Comparison of ENCODE assay signal across 24 cellular contexts in genomic region chr9:8332871-8333270, GRCh38.
A peak's percentile ranks its signal among the peaks of the same experiment; 100 is the strongest.
DNase-seq lines count a peak whose midpoint lies in the region; ATAC-seq and TF ChIP-seq lines count a peak whose summit lies in the region.
"Had no signal": no experiment of that assay in that cellular context is flagged by ENCODE, and none has a peak within 500 bp of the region (broad histone marks: within the 10 kb centered on the region; RNA-seq: fewer than 3 reads in every experiment).

No MANE protein-coding gene starts in this region.

- no peak overlapping the region for H4K91ac ChIP-seq in mesenchymal stem cell (ENCODE audit: low read length)

- no peaks in the 10 kb centered on the region for H3K79me1 ChIP-seq in mesenchymal stem cell (replicated peaks; ENCODE audit: low read length, poor library complexity, severe bottlenecking)

- WGBS in mesenchymal stem cell, result 51% methylated on average over 2 of the region's 2 CpGs

- no peak overlapping the region for H3K23ac ChIP-seq in mesenchymal stem cell (ENCODE audit: low read length in 2 of 2)

- H2BK5ac ChIP-seq in mesenchymal stem cell (ENCODE audit: low read depth, low read length, poor library complexity, severe bottlenecking), result no peak overlapping the region

- peak; percentile 4 for DNase-seq in mesenchymal stem cell
- DNase-seq in nephron progenitor cell, result no peak
- no peak for DNase-seq in T-helper 2 cell treated with Interferon-gamma antibody and Interleukin-4, amounts not matched to agents 5 μg/mL and 100 μg/mL, for 36 hours (ENCODE audit: low spot score)
- DNase-seq in activated CD4-positive, CD25-positive, alpha-beta regulatory T cell (lab: John Stamatoyannopoulos, UW), result no peak
- DNase-seq in left lung, result no peak
- DNase-seq: 8988T; ACHN; AML-193; BE2C; CD4-positive, alpha-beta T cell; CD8-positive, alpha-beta memory T cell; DMS 273 treated with DMSO at 0.1 percent for 48 hours; DMS79; EL; GDM1; GOT3; HFFc6 had no signal

- peak overlapping the region; percentile 2 for H3K27ac ChIP-seq in cingulate gyrus (ENCODE audit: low read depth, low read length)
- no peak overlapping the region for H3K27ac ChIP-seq in mesenchymal stem cell (ENCODE audit: low read length, poor library complexity, severe bottlenecking)
- peak overlapping the region; percentile 27 for H3K27ac ChIP-seq in temporal lobe (ENCODE audit: low read depth, low read length)
- H3K27ac ChIP-seq in left lung, result no peak overlapping the region
- H3K27ac ChIP-seq: A549; BLaER1 treated with 17β-estradiol and CSF1 and Interleukin-3, amounts not matched to agents 10 nM and 100 nM had no signal

- H3K36me3 ChIP-seq in mesenchymal stem cell (ENCODE audit: control insufficient read depth in 1 of 2, insufficient read depth in 2 of 2, low read depth in 1 of 2, low read length in 2 of 2), result peaks cover 0 to 9% of the 10 kb centered on the region in 2 experiments
- H3K36me3 ChIP-seq in left lung, result no peaks in the 10 kb centered on the region
- H3K36me3 ChIP-seq: BE2C, HAP-1 had no signal

- no peak overlapping the region for H2BK120ac ChIP-seq in mesenchymal stem cell (ENCODE audit: low read depth, low read length)

- H2AFZ ChIP-seq in mesenchymal stem cell (ENCODE audit: low read depth, low read length), result no peak overlapping the region

- H3K27me3 ChIP-seq in mesenchymal stem cell (ENCODE audit: control insufficient read depth in 1 of 2, insufficient read depth in 1 of 2, low read length in 2 of 2) (no peaks in the 10 kb centered on the region), left lung (no peaks in the 10 kb centered on the region)
- H3K27me3 ChIP-seq: BE2C; BLaER1 treated with 17β-estradiol and CSF1 and Interleukin-3, amounts not matched to agents 10 nM and 100 nM had no signal

- TF ChIP-seq CTCF in nephron progenitor cell (IDR thresholded peaks at IDR 0.05), result no peak
- no peak for TF ChIP-seq CTCF in left lung (IDR thresholded peaks at IDR 0.05)

- no peak overlapping the region for H3K4me3 ChIP-seq in mesenchymal stem cell (ENCODE audit: insufficient read depth in 1 of 2, low read depth in 1 of 2, low read length in 2 of 2)
- no peak overlapping the region for H3K4me3 ChIP-seq in left lung
- H3K4me3 ChIP-seq: A549; BLaER1 treated with 17β-estradiol and CSF1 and Interleukin-3, amounts not matched to agents 10 nM and 100 nM; GM12878; HAP-1 had no signal

- H2BK12ac ChIP-seq in mesenchymal stem cell (ENCODE audit: low read length in 2 of 2), result no peak overlapping the region

- H3K4ac ChIP-seq in mesenchymal stem cell (ENCODE audit: low read depth in 1 of 2, low read length in 2 of 2), result no peak overlapping the region

- peaks cover 10% of the 10 kb centered on the region for H3K27me3 Mint-ChIP-seq in nephron progenitor cell (ENCODE audit: low read depth, poor library complexity)
- H3K27me3 Mint-ChIP-seq in T-helper 2 cell treated with Interferon-gamma antibody and Interleukin-4, amounts not matched to agents 5 μg/mL and 100 μg/mL, for 36 hours (ENCODE audit: low read depth), result no peaks in the 10 kb centered on the region
- H3K27me3 Mint-ChIP-seq: CD4-positive, alpha-beta T cell had no signal

- peaks cover 24% of the 10 kb centered on the region for H3K4me1 Mint-ChIP-seq in nephron progenitor cell
- H3K4me1 Mint-ChIP-seq in T-helper 2 cell treated with Interferon-gamma antibody and Interleukin-4, amounts not matched to agents 5 μg/mL and 100 μg/mL, for 36 hours (ENCODE audit: low read depth), result no peaks in the 10 kb centered on the region
- H3K4me1 Mint-ChIP-seq: CD14-positive monocyte; CD8-positive, alpha-beta memory T cell had no signal

- H2BK15ac ChIP-seq in mesenchymal stem cell (ENCODE audit: low read depth, poor library complexity, severe bottlenecking), result no peak overlapping the region

- H3K4me3 Mint-ChIP-seq in nephron progenitor cell, result peak overlapping the region; percentile 13
- no peak overlapping the region for H3K4me3 Mint-ChIP-seq in T-helper 2 cell treated with Interferon-gamma antibody and Interleukin-4, amounts not matched to agents 5 μg/mL and 100 μg/mL, for 36 hours
- H3K4me3 Mint-ChIP-seq: CD14-positive monocyte; CD4-positive, alpha-beta T cell; CD8-positive, alpha-beta memory T cell; HFFc6 had no signal

- peak overlapping the region; percentile 43 for H3K27ac Mint-ChIP-seq in nephron progenitor cell
- no peak overlapping the region for H3K27ac Mint-ChIP-seq in T-helper 2 cell treated with Interferon-gamma antibody and Interleukin-4, amounts not matched to agents 5 μg/mL and 100 μg/mL, for 36 hours
- H3K27ac Mint-ChIP-seq: CD14-positive monocyte; CD4-positive, alpha-beta T cell; CD8-positive, alpha-beta memory T cell; HFFc6 had no signal

- peaks cover 98% of the 10 kb centered on the region for H3K36me3 Mint-ChIP-seq in nephron progenitor cell (ENCODE audit: low read depth)
- H3K36me3 Mint-ChIP-seq in T-helper 2 cell treated with Interferon-gamma antibody and Interleukin-4, amounts not matched to agents 5 μg/mL and 100 μg/mL, for 36 hours (ENCODE audit: low read depth), result no peaks in the 10 kb centered on the region
- H3K36me3 Mint-ChIP-seq: CD14-positive monocyte had no signal

- no peak overlapping the region for H2AK5ac ChIP-seq in mesenchymal stem cell (ENCODE audit: low read length, severe bottlenecking)

- no peak overlapping the region for H3K4me2 ChIP-seq in mesenchymal stem cell (ENCODE audit: low read length, poor library complexity, severe bottlenecking)
- H3K4me2 ChIP-seq: A549 had no signal

- H3K9ac ChIP-seq in mesenchymal stem cell (ENCODE audit: low read length), result no peak overlapping the region
- H3K9ac ChIP-seq: BLaER1 treated with 17β-estradiol and CSF1 and Interleukin-3, amounts not matched to agents 10 nM and 100 nM had no signal

- intact Hi-C loops in left lung (cut with DNase I), result no loop called here

- H3K4me1 ChIP-seq in mesenchymal stem cell (ENCODE audit: control insufficient read depth, insufficient read depth, low read depth, low read length) (peaks cover 4% of the 10 kb centered on the region), left lung (no peaks in the 10 kb centered on the region)
- H3K4me1 ChIP-seq: A549, BE2C, HAP-1 had no signal

- no peaks in the 10 kb centered on the region for H3K9me3 ChIP-seq in mesenchymal stem cell (ENCODE audit: control insufficient read depth, low read length)
- peaks cover 0 to 1% of the 10 kb centered on the region in 2 donors for H3K9me3 ChIP-seq in left lung
- H3K9me3 ChIP-seq: A549, BE2C, HAP-1 had no signal

- H3K14ac ChIP-seq in mesenchymal stem cell (ENCODE audit: low read length in 2 of 2), result no peak overlapping the region

- H3K18ac ChIP-seq in mesenchymal stem cell (ENCODE audit: low read depth in 1 of 2, low read length in 2 of 2), result no peak overlapping the region

- no peak overlapping the region for H4K8ac ChIP-seq in mesenchymal stem cell (ENCODE audit: low read length)

- H3K9me3 Mint-ChIP-seq in nephron progenitor cell, result peaks cover 78% of the 10 kb centered on the region
- no peaks in the 10 kb centered on the region for H3K9me3 Mint-ChIP-seq in T-helper 2 cell treated with Interferon-gamma antibody and Interleukin-4, amounts not matched to agents 5 μg/mL and 100 μg/mL, for 36 hours
- H3K9me3 Mint-ChIP-seq: CD4-positive, alpha-beta T cell had no signal

- ATAC-seq in left lung, result no peak
- ATAC-seq: A549, GM12878 had no signal

Comparison
In these comparisons a context has a peak if more than half of its experiments do, and no peak if none do; other contexts are left out.
1. H3K27ac ChIP-seq: peak in cingulate gyrus (single experiment) and temporal lobe (single experiment); none in mesenchymal stem cell (single experiment) and left lung (0 of 2).